ENCODE assay signal across 16 cellular contexts in genomic region chr1:191575180-191575579, GRCh38.
"Had no signal": no experiment of that assay in that cellular context is flagged by ENCODE, and none has a peak within 500 bp of the region (broad histone marks: within the 10 kb centered on the region; RNA-seq: fewer than 3 reads in every experiment).

No MANE protein-coding gene starts in this region.

- FAIRE-seq: endothelial cell of umbilical vein had no signal

- H3K27ac ChIP-seq: skin epidermis, suprapubic skin, WERI-Rb-1 had no signal

- H3K27me3 ChIP-seq: suprapubic skin had no signal

- H3K4me3 ChIP-seq: skin epidermis, suprapubic skin had no signal

- DNase-seq: activated CD4-positive, alpha-beta memory T cell treated with anti-CD3 and anti-CD28 coated beads for 36 hours; activated CD4-positive, alpha-beta T cell treated with anti-CD3 and anti-CD28 coated beads for 36 hours; activated effector memory CD4-positive, alpha-beta T cell treated with Interleukin-2 at 50 U/mL for 16 hours; activated naive CD4-positive, alpha-beta T cell treated with anti-CD3 and anti-CD28 coated beads, Interleukin-2, amount 50 U/mL, for 16 hours; activated T-cell treated with anti-CD3 and anti-CD28 coated beads, Interleukin-2, amount 50 U/mL, for 4 hours; effector CD8-positive, alpha-beta T cell; glutamatergic neuron; nephron progenitor cell; right cardiac atrium; stimulated activated CD4-positive, alpha-beta T cell treated with anti-CD3 and anti-CD28 coated beads, Interleukin-4, amount 100 ng/mL, for 24 hours; stimulated activated CD8-positive, alpha-beta memory T cell treated with anti-CD3 and anti-CD28 coated beads, Interleukin-4, amount 100 ng/mL, for 48 hours; stimulated activated naive CD8-positive, alpha-beta T cell treated with anti-CD3 and anti-CD28 coated beads, Interleukin-15, Interleukin-2, amounts not matched to agents 100 U/mL and 50 U/mL, for 24 hours; WERI-Rb-1 had no signal

- H3K9me3 ChIP-seq: suprapubic skin had no signal

- H3K4me1 ChIP-seq: suprapubic skin had no signal

- H3K36me3 ChIP-seq: suprapubic skin, WERI-Rb-1 had no signal
